17 cellular contexts compared by ENCODE assay signal in genomic region chr17:80820331-80820730, GRCh38.
DNase-seq lines count a peak whose midpoint lies in the region; ATAC-seq and TF ChIP-seq lines count a peak whose summit lies in the region.
"Had no signal": no experiment of that assay in that cellular context is flagged by ENCODE, and none has a peak within 500 bp of the region (broad histone marks: within the 10 kb centered on the region; RNA-seq: fewer than 3 reads in every experiment).

No MANE protein-coding gene starts in this region.

- peak overlapping the region; percentile 94 for H3K27ac Mint-ChIP-seq in activated CD4-positive, alpha-beta T cell treated with anti-CD3 and anti-CD28 coated beads, Interleukin-2, amount 10 ng/mL, durations not matched to agents 7 days and 5 days
- peak overlapping the region; percentile 78 for H3K27ac Mint-ChIP-seq in activated naive CD8-positive, alpha-beta T cell treated with anti-CD3 and anti-CD28 coated beads for 36 hours
- no peak overlapping the region for H3K27ac Mint-ChIP-seq in neural progenitor cell

- no peaks in the 10 kb centered on the region for H3K9me3 ChIP-seq in neural progenitor cell (ENCODE audit: low read depth)
- H3K9me3 ChIP-seq: breast epithelium, transverse colon had no signal

- POLR2A ChIA-PET in activated CD4-positive, alpha-beta T cell treated with anti-CD3 and anti-CD28 coated beads, Interleukin-2, amount 10 ng/mL, durations not matched to agents 7 days and 5 days (lab: Charles Lee) = no interaction called here

- H3K79me2 ChIP-seq in neural progenitor cell (ENCODE audit: low read depth) = no peaks in the 10 kb centered on the region

- TF ChIP-seq CTCF in neural progenitor cell (IDR thresholded peaks at IDR 0.05) (no peak), foreskin keratinocyte (conservative IDR thresholded peaks at IDR 0.05) (no peak)

- peaks cover 6% of the 10 kb centered on the region for H4K20me1 ChIP-seq in neural progenitor cell (ENCODE audit: low read depth)

- DNase-seq in activated CD4-positive, alpha-beta T cell treated with anti-CD3 and anti-CD28 coated beads, Interleukin-2, amount 10 ng/mL, durations not matched to agents 7 days and 5 days = no peak
- no peak for DNase-seq in activated CD4-positive, alpha-beta T cell treated with anti-CD3 and anti-CD28 coated beads for 48 hours
- DNase-seq in H7 = peak; percentile 50
- no peak for DNase-seq in activated naive CD8-positive, alpha-beta T cell treated with anti-CD3 and anti-CD28 coated beads for 36 hours
- DNase-seq in neural progenitor cell (ENCODE audit: low spot score) = peak; percentile 34
- no peak for DNase-seq in KG1 (lab: John Stamatoyannopoulos, UW)
- no peak for DNase-seq in foreskin keratinocyte
- DNase-seq: C1 segment of cervical spinal cord, foreskin fibroblast, midbrain, NCI-H1930, NCI-H446 treated with DMSO at 0.1 percent for 48 hours, retina, RPMI8226 had no signal

- peaks cover 78% of the 10 kb centered on the region for H3K36me3 Mint-ChIP-seq in activated CD4-positive, alpha-beta T cell treated with anti-CD3 and anti-CD28 coated beads, Interleukin-2, amount 10 ng/mL, durations not matched to agents 7 days and 5 days (ENCODE audit: low read depth)
- peaks cover 27% of the 10 kb centered on the region for H3K36me3 Mint-ChIP-seq in activated naive CD8-positive, alpha-beta T cell treated with anti-CD3 and anti-CD28 coated beads for 36 hours
- H3K36me3 Mint-ChIP-seq in neural progenitor cell = peaks cover 11% of the 10 kb centered on the region

- ATAC-seq in GM21381 (IDR thresholded peaks at IDR 0.05; ENCODE audit: unreplicated experiment) = no peak
- ATAC-seq in foreskin keratinocyte = no peak

- no peaks in the 10 kb centered on the region for H3K27me3 ChIP-seq in H7 (ENCODE audit: control insufficient read depth, insufficient read depth, low read length)
- H3K27me3 ChIP-seq in neural progenitor cell = no peaks in the 10 kb centered on the region
- H3K27me3 ChIP-seq in foreskin keratinocyte = no peaks in the 10 kb centered on the region
- H3K27me3 ChIP-seq: breast epithelium, transverse colon had no signal

- no peak overlapping the region for H3K4me2 ChIP-seq in neural progenitor cell

- H3K4me3 ChIP-seq in H7 (ENCODE audit: insufficient read depth, low read depth, low read length) (no peak overlapping the region), neural progenitor cell (no peak overlapping the region)
- H3K4me3 ChIP-seq: breast epithelium, transverse colon had no signal

- no peaks in the 10 kb centered on the region for H3K27me3 Mint-ChIP-seq in activated CD4-positive, alpha-beta T cell treated with anti-CD3 and anti-CD28 coated beads, Interleukin-2, amount 10 ng/mL, durations not matched to agents 7 days and 5 days
- no peaks in the 10 kb centered on the region for H3K27me3 Mint-ChIP-seq in activated naive CD8-positive, alpha-beta T cell treated with anti-CD3 and anti-CD28 coated beads for 36 hours
- no peaks in the 10 kb centered on the region for H3K27me3 Mint-ChIP-seq in neural progenitor cell (ENCODE audit: insufficient read depth, low read depth)

- H3K9me3 Mint-ChIP-seq in activated CD4-positive, alpha-beta T cell treated with anti-CD3 and anti-CD28 coated beads, Interleukin-2, amount 10 ng/mL, durations not matched to agents 7 days and 5 days = peaks cover 11% of the 10 kb centered on the region
- peaks cover 2% of the 10 kb centered on the region for H3K9me3 Mint-ChIP-seq in activated naive CD8-positive, alpha-beta T cell treated with anti-CD3 and anti-CD28 coated beads for 36 hours
- H3K9me3 Mint-ChIP-seq in neural progenitor cell = peaks cover 2% of the 10 kb centered on the region

- CTCF ChIA-PET in activated CD4-positive, alpha-beta T cell treated with anti-CD3 and anti-CD28 coated beads, Interleukin-2, amount 10 ng/mL, durations not matched to agents 7 days and 5 days (lab: Charles Lee) = interaction anchor here (0.7 to 1.5 kb wide), 5 partner anchors 9 to 34 kb away, joined by 3 to 4 read pairs (median 3); no protein-coding TSS in a partner anchor

- H3K27ac ChIP-seq in neural progenitor cell (no peak overlapping the region), foreskin keratinocyte (no peak overlapping the region)
- H3K27ac ChIP-seq: breast epithelium, transverse colon had no signal

- H3K4me3 Mint-ChIP-seq in activated CD4-positive, alpha-beta T cell treated with anti-CD3 and anti-CD28 coated beads, Interleukin-2, amount 10 ng/mL, durations not matched to agents 7 days and 5 days = no peak overlapping the region
- H3K4me3 Mint-ChIP-seq in activated naive CD8-positive, alpha-beta T cell treated with anti-CD3 and anti-CD28 coated beads for 36 hours = no peak overlapping the region
- no peak overlapping the region for H3K4me3 Mint-ChIP-seq in neural progenitor cell

- no peaks in the 10 kb centered on the region for H3F3A ChIP-seq in neural progenitor cell (ENCODE audit: low read depth)

- H3K36me3 ChIP-seq in H7 (replicated peaks; ENCODE audit: control insufficient read depth, insufficient read depth, low read length) (no peaks in the 10 kb centered on the region), neural progenitor cell (no peaks in the 10 kb centered on the region)
- H3K36me3 ChIP-seq: breast epithelium had no signal

- no peak overlapping the region for H3K9ac ChIP-seq in neural progenitor cell

- H2AFZ ChIP-seq in neural progenitor cell (replicated peaks) = no peak overlapping the region

- H3K4me1 ChIP-seq in neural progenitor cell (no peaks in the 10 kb centered on the region), foreskin keratinocyte (no peaks in the 10 kb centered on the region)
- H3K4me1 ChIP-seq: breast epithelium, transverse colon had no signal

- H3K4me1 Mint-ChIP-seq in activated CD4-positive, alpha-beta T cell treated with anti-CD3 and anti-CD28 coated beads, Interleukin-2, amount 10 ng/mL, durations not matched to agents 7 days and 5 days = peaks cover 79% of the 10 kb centered on the region
- H3K4me1 Mint-ChIP-seq in activated naive CD8-positive, alpha-beta T cell treated with anti-CD3 and anti-CD28 coated beads for 36 hours = peaks cover 36% of the 10 kb centered on the region
- peaks cover 29% of the 10 kb centered on the region for H3K4me1 Mint-ChIP-seq in neural progenitor cell

Comparison
In these comparisons a context has a peak if more than half of its experiments do, and no peak if none do; other contexts are left out.
1. DNase-seq: peak in H7 (single experiment) and neural progenitor cell (single experiment); none in activated CD4-positive, alpha-beta T cell treated with anti-CD3 and anti-CD28 coated beads, Interleukin-2, amount 10 ng/mL, durations not matched to agents 7 days and 5 days (single experiment), activated CD4-positive, alpha-beta T cell treated with anti-CD3 and anti-CD28 coated beads for 48 hours (single experiment), activated naive CD8-positive, alpha-beta T cell treated with anti-CD3 and anti-CD28 coated beads for 36 hours (single experiment), KG1 (single experiment) and foreskin keratinocyte (0 of 2).